18 cellular contexts compared by ENCODE assay signal in the genomic region with DNA sequence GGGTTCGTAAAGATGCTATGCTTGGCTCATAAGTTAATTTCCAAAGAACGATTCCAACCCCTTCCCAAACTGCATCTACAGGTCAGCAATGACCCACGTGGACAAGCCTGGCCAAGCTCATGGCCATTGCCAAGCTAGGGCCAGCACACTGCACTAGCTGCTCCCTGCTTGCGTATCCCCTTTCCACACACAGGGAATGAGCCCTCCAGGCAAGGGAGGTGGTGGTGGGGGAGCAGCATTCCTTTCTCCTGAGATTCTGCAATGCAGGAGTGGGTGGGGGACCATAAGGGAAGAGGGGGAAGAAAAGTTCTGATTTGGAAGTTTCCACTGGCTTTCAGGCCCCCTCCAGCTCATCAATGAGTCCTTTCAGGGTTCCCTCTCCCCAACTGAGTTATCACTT.
"Had no signal": no experiment of that assay in that cellular context is flagged by ENCODE, and none has a peak within 500 bp of the region (broad histone marks: within the 10 kb centered on the region; RNA-seq: fewer than 3 reads in every experiment).

No MANE protein-coding gene starts in this region.

- H3K9me3 ChIP-seq: lower lobe of right lung, psoas muscle, right lobe of liver, upper lobe of right lung had no signal

- H3K4me3 Mint-ChIP-seq: activated naive CD4-positive, alpha-beta T cell treated with anti-CD3 and anti-CD28 coated beads, Interleukin-2, amount 50 U/mL, for 24 hours; dendritic cell treated with granulocyte-macrophage colony-stimulating factor and Interleukin-4, amounts not matched to agents 40 ng/mL and 50 ng/mL, for 4 days; T-cell had no signal

- H3K27me3 ChIP-seq: brain microvascular endothelial cell, right lobe of liver, upper lobe of right lung had no signal

- H3K27me3 Mint-ChIP-seq: activated naive CD4-positive, alpha-beta T cell treated with anti-CD3 and anti-CD28 coated beads, Interleukin-2, amount 50 U/mL, for 24 hours; effector memory CD8-positive, alpha-beta T cell; T-cell had no signal

- ATAC-seq: effector memory CD8-positive, alpha-beta T cell; lower lobe of right lung; naive thymus-derived CD4-positive, alpha-beta T cell; psoas muscle; right lobe of liver; T-cell; upper lobe of right lung had no signal

- H3K36me3 Mint-ChIP-seq: activated naive CD4-positive, alpha-beta T cell treated with anti-CD3 and anti-CD28 coated beads, Interleukin-2, amount 50 U/mL, for 24 hours; T-cell had no signal

- H3K36me3 ChIP-seq: brain microvascular endothelial cell, right lobe of liver, upper lobe of right lung had no signal

- H3K27ac Mint-ChIP-seq: activated naive CD4-positive, alpha-beta T cell treated with anti-CD3 and anti-CD28 coated beads, Interleukin-2, amount 50 U/mL, for 24 hours; activated T-helper 2 cell treated with anti-CD3 and anti-CD28 coated beads, Interferon-gamma antibody, Interleukin-2, Interleukin-4, amounts not matched to agents 10 μg/mL and 5 μg/mL and 100 μg/mL, durations not matched to agents 14 hours and 24 hours and 36 hours; dendritic cell treated with granulocyte-macrophage colony-stimulating factor and Interleukin-4, amounts not matched to agents 40 ng/mL and 50 ng/mL, for 4 days had no signal

- H3K9me3 Mint-ChIP-seq: activated naive CD4-positive, alpha-beta T cell treated with anti-CD3 and anti-CD28 coated beads, Interleukin-2, amount 50 U/mL, for 24 hours; activated T-helper 2 cell treated with anti-CD3 and anti-CD28 coated beads, Interferon-gamma antibody, Interleukin-2, Interleukin-4, amounts not matched to agents 10 μg/mL and 5 μg/mL and 100 μg/mL, durations not matched to agents 14 hours and 24 hours and 36 hours; dendritic cell treated with granulocyte-macrophage colony-stimulating factor and Interleukin-4, amounts not matched to agents 40 ng/mL and 50 ng/mL, for 4 days; effector memory CD8-positive, alpha-beta T cell; T-cell had no signal

- DNase-seq: activated CD4-positive, alpha-beta T cell treated with anti-CD3 and anti-CD28 coated beads, Interleukin-2, amount 50 U/mL, for 48 hours; activated CD4-positive, CD25-positive, alpha-beta regulatory T cell; brain microvascular endothelial cell; cerebellar nuclear complex; effector memory CD8-positive, alpha-beta T cell; erythroblast; hippocampal formation; lower lobe of right lung; naive thymus-derived CD4-positive, alpha-beta T cell; occipital lobe; stimulated activated naive CD4-positive, alpha-beta T cell treated with Interleukin-2 at 50 U/mL for 16 hours; T-cell; upper lobe of right lung had no signal

- H3K4me3 ChIP-seq: lower lobe of right lung, psoas muscle, right lobe of liver, upper lobe of right lung had no signal

- H3K27ac ChIP-seq: brain microvascular endothelial cell, lower lobe of right lung, psoas muscle, right lobe of liver, upper lobe of right lung had no signal
